8 cellular contexts compared by ENCODE assay signal in the genomic region with DNA sequence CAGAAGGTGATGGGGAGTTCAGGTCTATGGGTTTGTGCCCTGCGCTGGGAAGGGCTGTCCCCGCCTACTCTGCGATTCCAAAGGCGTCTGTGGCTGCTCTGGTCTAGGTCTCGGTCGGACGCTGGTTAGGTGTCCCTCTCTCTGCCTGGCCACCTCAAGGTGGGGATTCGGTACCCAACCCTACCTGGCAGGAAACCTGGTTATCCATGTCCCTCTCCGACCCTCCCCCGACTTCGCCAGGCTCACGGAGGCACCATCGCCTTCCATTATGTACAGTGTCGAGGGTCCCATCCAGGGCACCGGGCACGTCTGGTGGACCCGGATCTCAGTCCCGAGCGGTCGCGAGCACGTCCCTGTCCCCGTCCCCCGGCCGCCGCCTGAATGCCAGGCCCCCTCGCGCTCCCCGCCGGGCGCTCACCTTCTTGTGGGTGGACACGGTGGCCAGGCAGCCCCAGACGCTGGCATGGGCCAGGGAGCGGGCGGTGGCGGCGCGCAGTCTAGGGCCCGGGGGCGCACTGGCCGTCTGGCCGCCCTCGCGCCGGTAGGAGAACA. TPM values are rescaled to one million over a fixed set of nuclear protein-coding genes. Genes with fewer than 3 reads are reported as not detected.
DNase-seq lines count a peak whose midpoint lies in the region; ATAC-seq, FAIRE-seq and TF ChIP-seq lines count a peak whose summit lies in the region.

No MANE protein-coding gene starts in this region.

- FAIRE-seq in GM19239 (lab: Jason Lieb, UNC) = no peak

- in situ Hi-C loops in astrocyte of the cerebellum (cut with HindIII; ENCODE audit: low sequenced_read_pairs) = no loop called here

- H3K27ac Mint-ChIP-seq in stimulated activated memory B cell treated with anti-CD40 and anti-IgM and Interleukin-4, amounts not matched to agents 10 μg/mL and 1 μg/mL and 100 μg/mL, for 72 hours = no peak overlapping the region

- peaks cover 72% of the 10 kb centered on the region for H3K27me3 Mint-ChIP-seq in stimulated activated memory B cell treated with anti-CD40 and anti-IgM and Interleukin-4, amounts not matched to agents 10 μg/mL and 1 μg/mL and 100 μg/mL, for 72 hours

- peak overlapping the region; percentile 38 for H3K4me3 ChIP-seq in astrocyte of the cerebellum (ENCODE audit: low read depth, low read length)

- no peak for TF ChIP-seq CTCF in astrocyte of the cerebellum (IDR thresholded peaks at IDR 0.05; ENCODE audit: low read depth, low read length, missing control alignments)

- H3K4me3 Mint-ChIP-seq in stimulated activated memory B cell treated with anti-CD40 and anti-IgM and Interleukin-4, amounts not matched to agents 10 μg/mL and 1 μg/mL and 100 μg/mL, for 72 hours = peak overlapping the region; percentile 30

- DNase-seq in HuH-7 (ENCODE audit: low spot score) (peak; percentile 39), astrocyte of the cerebellum (ENCODE audit: low read depth) (no peak), inferior parietal cortex (ENCODE audit: extremely low spot score) (peak; percentile 45), mucosa of gallbladder (ENCODE audit: low spot score) (no peak), GM19239 (ENCODE audit: insufficient read length, low spot score) (no peak)
- no peak for DNase-seq in central memory CD4-positive, alpha-beta T cell

- no peaks in the 10 kb centered on the region for H3K9me3 Mint-ChIP-seq in stimulated activated memory B cell treated with anti-CD40 and anti-IgM and Interleukin-4, amounts not matched to agents 10 μg/mL and 1 μg/mL and 100 μg/mL, for 72 hours

- peaks cover 12% of the 10 kb centered on the region for H3K4me1 Mint-ChIP-seq in stimulated activated memory B cell treated with anti-CD40 and anti-IgM and Interleukin-4, amounts not matched to agents 10 μg/mL and 1 μg/mL and 100 μg/mL, for 72 hours

- H3K36me3 Mint-ChIP-seq in stimulated activated memory B cell treated with anti-CD40 and anti-IgM and Interleukin-4, amounts not matched to agents 10 μg/mL and 1 μg/mL and 100 μg/mL, for 72 hours = no peaks in the 10 kb centered on the region

- peak; percentile 45 for ATAC-seq in stimulated activated memory B cell treated with anti-CD40 and anti-IgM and Interleukin-4, amounts not matched to agents 10 μg/mL and 1 μg/mL and 100 μg/mL, for 72 hours
- no peak for ATAC-seq in HG02973 (IDR thresholded peaks at IDR 0.05; ENCODE audit: unreplicated experiment)

RNA-seq across cellular contexts. Expression of a gene that starts 0.6 kb away (rescaled TPM):
- 0.26 TPM for total RNA-seq in mucosa of gallbladder

Comparison
In these comparisons a context has a peak if more than half of its experiments do, and no peak if none do; other contexts are left out.
1. DNase-seq: peak in HuH-7 (single experiment) and inferior parietal cortex (single experiment); none in astrocyte of the cerebellum (single experiment), mucosa of gallbladder (single experiment), central memory CD4-positive, alpha-beta T cell (single experiment) and GM19239 (single experiment).